ENCODE assay signal across 1 cellular context in the genomic region with DNA sequence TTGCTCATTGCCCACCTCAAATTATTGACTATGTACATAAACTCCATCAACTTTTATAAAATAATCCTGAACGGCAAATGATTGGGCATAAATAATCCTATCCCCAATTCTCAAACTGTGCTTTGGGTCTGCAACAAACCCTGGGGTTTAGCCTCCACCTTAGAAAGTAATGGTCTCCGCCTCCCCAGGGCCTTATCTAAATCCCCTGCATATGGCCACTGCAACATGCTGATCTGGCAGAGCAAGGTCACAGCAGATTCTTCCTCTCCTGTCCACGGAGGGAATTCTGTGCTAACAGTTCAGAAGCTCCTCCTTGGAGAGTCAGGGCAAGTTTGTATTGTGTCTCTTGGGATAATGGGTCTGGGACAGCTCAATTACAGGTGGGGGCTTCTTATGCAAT.
TF ChIP-seq lines count a peak whose summit lies in the region.

No MANE protein-coding gene starts in this region.

TF ChIP-seq in WTC11, 78 proteins besides CTCF, POLR2A, EP300 and RAD21 (continued from another document):
- TF ChIP-seq, protein P1, sequence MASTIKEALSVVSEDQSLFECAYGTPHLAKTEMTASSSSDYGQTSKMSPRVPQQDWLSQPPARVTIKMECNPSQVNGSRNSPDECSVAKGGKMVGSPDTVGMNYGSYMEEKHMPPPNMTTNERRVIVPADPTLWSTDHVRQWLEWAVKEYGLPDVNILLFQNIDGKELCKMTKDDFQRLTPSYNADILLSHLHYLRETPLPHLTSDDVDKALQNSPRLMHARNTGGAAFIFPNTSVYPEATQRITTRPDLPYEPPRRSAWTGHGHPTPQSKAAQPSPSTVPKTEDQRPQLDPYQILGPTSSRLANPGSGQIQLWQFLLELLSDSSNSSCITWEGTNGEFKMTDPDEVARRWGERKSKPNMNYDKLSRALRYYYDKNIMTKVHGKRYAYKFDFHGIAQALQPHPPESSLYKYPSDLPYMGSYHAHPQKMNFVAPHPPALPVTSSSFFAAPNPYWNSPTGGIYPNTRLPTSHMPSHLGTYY (CRISPR knock-in tag; IDR thresholded peaks at IDR 0.05): no peak
- TF ChIP-seq GRHL2 (CRISPR knock-in tag; IDR thresholded peaks at IDR 0.05; ENCODE audit: insufficient replicate concordance, severe bottlenecking) (no peak), KAT7 (CRISPR knock-in tag; IDR thresholded peaks at IDR 0.05; ENCODE audit: borderline replicate concordance) (no peak), CBFB (CRISPR knock-in tag; IDR thresholded peaks at IDR 0.05; ENCODE audit: low read depth) (no peak), USF1 (CRISPR knock-in tag; IDR thresholded peaks at IDR 0.05) (no peak), MXD4 (CRISPR knock-in tag; IDR thresholded peaks at IDR 0.05; ENCODE audit: borderline replicate concordance) (no peak)
- TF ChIP-seq, protein P2, sequence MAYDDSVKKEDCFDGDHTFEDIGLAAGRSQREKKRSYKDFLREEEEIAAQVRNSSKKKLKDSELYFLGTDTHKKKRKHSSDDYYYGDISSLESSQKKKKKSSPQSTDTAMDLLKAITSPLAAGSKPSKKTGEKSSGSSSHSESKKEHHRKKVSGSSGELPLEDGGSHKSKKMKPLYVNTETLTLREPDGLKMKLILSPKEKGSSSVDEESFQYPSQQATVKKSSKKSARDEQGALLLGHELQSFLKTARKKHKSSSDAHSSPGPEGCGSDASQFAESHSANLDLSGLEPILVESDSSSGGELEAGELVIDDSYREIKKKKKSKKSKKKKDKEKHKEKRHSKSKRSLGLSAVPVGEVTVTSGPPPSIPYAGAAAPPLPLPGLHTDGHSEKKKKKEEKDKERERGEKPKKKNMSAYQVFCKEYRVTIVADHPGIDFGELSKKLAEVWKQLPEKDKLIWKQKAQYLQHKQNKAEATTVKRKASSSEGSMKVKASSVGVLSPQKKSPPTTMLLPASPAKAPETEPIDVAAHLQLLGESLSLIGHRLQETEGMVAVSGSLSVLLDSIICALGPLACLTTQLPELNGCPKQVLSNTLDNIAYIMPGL (CRISPR knock-in tag; IDR thresholded peaks at IDR 0.05): no peak
